ENCODE assay signal across 12 cellular contexts in genomic region chr12:122944588-122944987, GRCh38. TPM values are rescaled to one million over a fixed set of nuclear protein-coding genes. Genes with fewer than 3 reads are reported as not detected.
DNase-seq lines count a peak whose midpoint lies in the region; ATAC-seq, FAIRE-seq and TF ChIP-seq lines count a peak whose summit lies in the region.
"Had no signal": no experiment of that assay in that cellular context is flagged by ENCODE, and none has a peak within 500 bp of the region (broad histone marks: within the 10 kb centered on the region; RNA-seq: fewer than 3 reads in every experiment).

No MANE protein-coding gene starts in this region.

- H3K4me1 ChIP-seq in right atrium auricular region (peaks cover 0 to 62% of the 10 kb centered on the region in 2 donors), transverse colon (peaks cover 10 to 33% (median 23%) of the 10 kb centered on the region in 4 donors)

- H3K27ac ChIP-seq in right atrium auricular region = no peak overlapping the region
- peak overlapping the region; percentile 39 for H3K27ac ChIP-seq in caudate nucleus (ENCODE audit: low read depth, low read length)
- peak overlapping the region in 2 of 4 donors; percentile 4 to 14 for H3K27ac ChIP-seq in transverse colon

- 55% methylated on average over 6 of the region's 6 CpGs; no CpG with 5 or more reads in 1 of the 2 donors for WGBS in transverse colon (ENCODE audit: low coverage in 1 of 2), 2 donors

- TF ChIP-seq CTCF in right atrium auricular region (IDR thresholded peaks at IDR 0.05) (no peak), transverse colon (IDR thresholded peaks at IDR 0.05) (no peak)

- intact Hi-C loops in Right ventricle myocardium inferior (cut with DNase I) (loop anchor here (5.0 kb wide), 1 partner anchor 47 kb away; the partner anchor contains the start of gene VPS37B), transverse colon (cut with DNase I; ENCODE audit: low total_unique reads) (no loop called here)

- H3K27me3 ChIP-seq in right atrium auricular region = no peaks in the 10 kb centered on the region
- no peaks in the 10 kb centered on the region for H3K27me3 ChIP-seq in transverse colon

- H3K36me3 ChIP-seq in right atrium auricular region (no peaks in the 10 kb centered on the region), transverse colon (no peaks in the 10 kb centered on the region)

- H3K4me3 ChIP-seq in right atrium auricular region (no peak overlapping the region), transverse colon (no peak overlapping the region)
- H3K4me3 ChIP-seq: GM23338 had no signal

- no peaks in the 10 kb centered on the region for H3K9me3 ChIP-seq in right atrium auricular region
- H3K9me3 ChIP-seq in transverse colon = no peaks in the 10 kb centered on the region

- TF ChIP-seq EP300 in transverse colon (IDR thresholded peaks at IDR 0.05; ENCODE audit: low read depth) = no peak

- no peak for TF ChIP-seq POLR2A in transverse colon (IDR thresholded peaks at IDR 0.05)

- FAIRE-seq in HTR-8/SVneo (lab: Jason Lieb, UNC) = no peak

- no peak for ATAC-seq in Right ventricle myocardium inferior
- ATAC-seq: GM23338, WTC11 had no signal

- DNase-seq in Right ventricle myocardium inferior (ENCODE audit: missing footprints) (peak; percentile 35), right atrium auricular region (ENCODE audit: low spot score) (no peak), caudate nucleus (lab: John Stamatoyannopoulos, UW) (peak in 57 of 61 donors; percentile 18 to 90 (median 65)), left kidney (ENCODE audit: low read depth, low spot score) (peak; percentile 15), transverse colon (peak; percentile 36), NCI-H748 treated with DMSO at 0.1 percent for 48 hours (lab: John Stamatoyannopoulos, UW) (no peak), NOMO-1 treated with DMSO at 0.1 percent for 48 hours (lab: John Stamatoyannopoulos, UW; ENCODE audit: unreplicated experiment) (no peak), HTR-8/SVneo (ENCODE audit: insufficient read length, low spot score) (no peak)
- DNase-seq: ACHN, NCI-H510A treated with DMSO at 0.1 percent for 48 hours had no signal

- in situ Hi-C loops in transverse colon (cut with MboI; ENCODE audit: low pct_ligation_motif_present in 1 of 4, low pct_unique_long_range_greater_than_20kb in 1 of 4, low sequenced_read_pairs in 3 of 4) = no loop called here

RNA-seq across cellular contexts. Expression of gene ABCB9, which starts 21.7 kb away (rescaled TPM):
- total RNA-seq in Right ventricle myocardium inferior = 4.4 TPM
- total RNA-seq in right atrium auricular region = 1 to 10 TPM; 4.9 to 5.7 TPM
- 10 to 100 TPM in 1 of 4 donors, 1 to 10 TPM in 2, under 1 TPM in 1; 0.40 to 15.3 (median 9.2) TPM for total RNA-seq in transverse colon

RNA-seq across cellular contexts. Expression of gene OGFOD2, which starts 30.5 kb away (rescaled TPM):
- total RNA-seq in Right ventricle myocardium inferior = 16.2 TPM
- total RNA-seq in right atrium auricular region = 1 to 10 TPM; 4.9 to 6.8 TPM
- total RNA-seq in transverse colon = 10 to 100 TPM; 12.0 to 36.0 (median 18.4) TPM

RNA-seq across cellular contexts. Expression of gene ARL6IP4, which starts 35.9 kb away (rescaled TPM):
- 158 TPM for total RNA-seq in Right ventricle myocardium inferior
- total RNA-seq in right atrium auricular region = 100 to 1,000 TPM; 157 to 284 TPM
- total RNA-seq in transverse colon = 100 to 1,000 TPM in 3 of 4 donors, 10 to 100 TPM in 1; 77.4 to 225 (median 184) TPM

RNA-seq across cellular contexts. Expression of gene VPS37B, which starts 48.7 kb away (rescaled TPM):
- total RNA-seq in Right ventricle myocardium inferior (25.4 TPM), right atrium auricular region (10 to 100 TPM; 28.5 to 41.1 TPM), transverse colon (100 to 1,000 TPM in 2 of 4 donors, 10 to 100 TPM in 2; 46.6 to 126 (median 104) TPM)

Comparison
In these comparisons a context has a peak if more than half of its experiments do, and no peak if none do; other contexts are left out.
1. DNase-seq: peak in Right ventricle myocardium inferior (single experiment), caudate nucleus (57 of 61), left kidney (single experiment) and transverse colon (single experiment); none in right atrium auricular region (single experiment), NCI-H748 treated with DMSO at 0.1 percent for 48 hours (single experiment), NOMO-1 treated with DMSO at 0.1 percent for 48 hours (single experiment) and HTR-8/SVneo (single experiment).